ENCODE assay signal across 8 cellular contexts in the genomic region with DNA sequence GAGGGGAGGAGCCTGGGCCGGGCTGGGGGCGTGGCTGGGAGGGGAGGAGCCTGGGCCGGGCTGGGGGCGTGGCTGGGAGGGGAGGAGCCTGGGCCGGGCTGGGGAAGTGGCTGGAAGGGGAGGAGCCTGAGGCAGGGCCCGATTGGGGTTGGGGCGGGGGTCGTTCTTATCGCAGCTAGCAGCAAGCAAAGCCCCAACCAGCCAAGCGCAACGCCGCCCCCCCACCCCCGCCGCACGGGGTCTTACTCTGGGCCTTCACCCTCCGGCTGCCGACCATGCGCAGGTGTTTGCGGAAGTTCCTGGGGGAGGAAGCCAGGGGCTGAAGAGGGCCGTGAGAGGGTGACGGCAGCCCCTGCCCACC. TPM values are rescaled to one million over a fixed set of nuclear protein-coding genes. Genes with fewer than 3 reads are reported as not detected.
A peak's percentile ranks its signal among the peaks of the same experiment; 100 is the strongest.
DNase-seq lines count a peak whose midpoint lies in the region; ATAC-seq, FAIRE-seq and TF ChIP-seq lines count a peak whose summit lies in the region.

No MANE protein-coding gene starts in this region.

- H3K27ac ChIP-seq in SU-DHL-6 (ENCODE audit: low read depth, low read length) (no peak overlapping the region), mucosa of rectum (ENCODE audit: low read depth in 2 of 2, low read length in 2 of 2) (peak overlapping the region; percentile 92 to 95)

- H3K9me3 ChIP-seq in SU-DHL-6 (ENCODE audit: insufficient read depth, low read length), result no peaks in the 10 kb centered on the region
- H3K9me3 ChIP-seq in mucosa of rectum (ENCODE audit: control insufficient read depth in 2 of 2, low read length in 2 of 2), result no peaks in the 10 kb centered on the region

- H3K27ac Mint-ChIP-seq in endothelial cell (ENCODE audit: unreplicated experiment), result no peak overlapping the region

- no peaks in the 10 kb centered on the region for H3K4me1 Mint-ChIP-seq in endothelial cell (ENCODE audit: unreplicated experiment)

- H3K4me2 ChIP-seq in SU-DHL-6 (ENCODE audit: low read depth, low read length, poor library complexity, severe bottlenecking), result peak overlapping the region; percentile 10

- TF ChIP-seq CTCF in GM13977 (IDR thresholded peaks at IDR 0.05; ENCODE audit: extremely low read depth, insufficient read depth, missing control alignments) (no peak), SU-DHL-6 (IDR thresholded peaks at IDR 0.05; ENCODE audit: insufficient read depth, low read length, poor library complexity, severe bottlenecking) (no peak), endothelial cell (IDR thresholded peaks at IDR 0.05; ENCODE audit: unreplicated experiment) (no peak)

- H3K9ac ChIP-seq in SU-DHL-6 (ENCODE audit: low read length), result no peak overlapping the region
- H3K9ac ChIP-seq in mucosa of rectum (ENCODE audit: low read depth in 1 of 2, low read length in 2 of 2), result peak overlapping the region; percentile 83 to 94

- in situ Hi-C loops in GM13977 (cut with MboI; ENCODE audit: low pct_unique_long_range_greater_than_20kb, low sequenced_read_pairs, unreplicated experiment), result no loop called here

- H3K4me3 Mint-ChIP-seq in endothelial cell (ENCODE audit: unreplicated experiment), result peak overlapping the region; percentile 31

- H3K79me2 ChIP-seq in SU-DHL-6 (ENCODE audit: insufficient read depth, low read length), result no peaks in the 10 kb centered on the region; the same call in 1 of the 2 replicates

- no peaks in the 10 kb centered on the region for H4K20me1 ChIP-seq in SU-DHL-6 (ENCODE audit: low read depth, low read length)

- no peak overlapping the region for H2AFZ ChIP-seq in SU-DHL-6 (ENCODE audit: low read depth, low read length, severe bottlenecking)

- H3K36me3 Mint-ChIP-seq in endothelial cell (ENCODE audit: low read depth, unreplicated experiment), result no peaks in the 10 kb centered on the region

- H3F3A ChIP-seq in SU-DHL-6 (ENCODE audit: insufficient read depth), result no peaks in the 10 kb centered on the region

- DNase-seq in GM13977 (ENCODE audit: low spot score) (peak; percentile 81), endothelial cell (ENCODE audit: low spot score) (peak; percentile 71), urothelium cell line (ENCODE audit: low spot score) (peak; percentile 35)

- H3K36me3 ChIP-seq in SU-DHL-6 (ENCODE audit: low read length) (no peaks in the 10 kb centered on the region), mucosa of rectum (ENCODE audit: control insufficient read depth in 2 of 2, insufficient read depth in 2 of 2, low read length in 2 of 2) (peaks cover 0 to 9% of the 10 kb centered on the region in 2 donors)

- H3K4me1 ChIP-seq in mucosa of rectum (ENCODE audit: control insufficient read depth in 2 of 2, insufficient read depth in 2 of 2, low read length in 2 of 2), result peaks cover 17 to 18% of the 10 kb centered on the region in 2 donors

- peaks cover 3% of the 10 kb centered on the region for H3K27me3 Mint-ChIP-seq in endothelial cell (ENCODE audit: unreplicated experiment)

- no peaks in the 10 kb centered on the region for H3K27me3 ChIP-seq in SU-DHL-6 (ENCODE audit: low read length)
- H3K27me3 ChIP-seq in mucosa of rectum (ENCODE audit: control insufficient read depth in 2 of 2, insufficient read depth in 2 of 2, low read length in 2 of 2), result no peaks in the 10 kb centered on the region

- H3K9me3 Mint-ChIP-seq in endothelial cell (ENCODE audit: unreplicated experiment), result no peaks in the 10 kb centered on the region

- H3K4me3 ChIP-seq in SU-DHL-6 (ENCODE audit: insufficient read depth, low read length, poor library complexity, severe bottlenecking) (no peak overlapping the region), mucosa of rectum (ENCODE audit: low read length in 2 of 2) (peak overlapping the region; percentile 61 to 77)

- H3K9me2 ChIP-seq in SU-DHL-6 (replicated peaks; ENCODE audit: insufficient read depth, low read length), result no peaks in the 10 kb centered on the region

- no peak for FAIRE-seq in urothelium cell line (lab: Jason Lieb, UNC)

- ATAC-seq in GM18907 (IDR thresholded peaks at IDR 0.05; ENCODE audit: unreplicated experiment) (no peak), GM18868 (IDR thresholded peaks at IDR 0.05; ENCODE audit: unreplicated experiment) (no peak), HG03432 (IDR thresholded peaks at IDR 0.05; ENCODE audit: unreplicated experiment) (no peak)

RNA-seq across cellular contexts. Expression of a gene that starts 5.0 kb away (rescaled TPM):
- total RNA-seq in endothelial cell (ENCODE audit: unreplicated experiment), result 43.0 TPM

RNA-seq across cellular contexts. Expression of a gene that starts 13.0 kb away (rescaled TPM):
- total RNA-seq in endothelial cell (ENCODE audit: unreplicated experiment), result 0.21 TPM

RNA-seq across cellular contexts. Expression of a gene that starts 30.9 kb away (rescaled TPM):
- 0.36 TPM for total RNA-seq in endothelial cell (ENCODE audit: unreplicated experiment)

RNA-seq across cellular contexts. Expression of a gene that starts 31.2 kb away (rescaled TPM):
- 19.9 TPM for total RNA-seq in endothelial cell (ENCODE audit: unreplicated experiment)
